Comparison of ENCODE assay signal across 17 cellular contexts in the genomic region with DNA sequence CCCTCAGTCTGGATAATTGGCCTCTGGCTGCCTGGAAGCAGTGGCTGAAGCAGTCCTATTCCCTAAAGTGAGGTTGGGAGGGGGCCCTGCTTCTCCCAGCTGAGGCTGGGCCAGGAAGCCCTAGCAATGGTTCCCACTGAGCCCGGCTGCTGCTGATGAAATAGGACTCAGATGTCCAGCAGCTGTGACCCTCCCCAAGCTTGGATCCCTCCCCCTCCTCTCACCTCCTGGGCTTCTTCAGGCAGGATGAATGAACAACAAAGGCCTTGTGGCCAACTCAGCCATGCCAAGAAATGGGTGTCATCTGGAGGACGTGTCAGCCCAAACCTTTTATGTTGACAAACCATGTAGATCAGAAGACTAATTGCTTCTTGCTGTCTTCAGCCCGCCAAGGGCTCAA.
"Had no signal": no experiment of that assay in that cellular context is flagged by ENCODE, and none has a peak within 500 bp of the region (broad histone marks: within the 10 kb centered on the region; RNA-seq: fewer than 3 reads in every experiment).

No MANE protein-coding gene starts in this region.

- H3K27ac Mint-ChIP-seq: activated CD8-positive, alpha-beta T cell treated with anti-CD3 and anti-CD28 coated beads for 36 hours; activated naive CD8-positive, alpha-beta T cell treated with anti-CD3 and anti-CD28 coated beads for 36 hours; activated T-cell treated with anti-CD3 and anti-CD28 coated beads, Interleukin-2, amount 50 U/mL, for 72 hours; stimulated activated naive CD8-positive, alpha-beta T cell treated with anti-CD3 and anti-CD28 coated beads, Interleukin-15, Interleukin-2, amounts not matched to agents 100 ng/mL and 50 ng/mL, for 24 hours; T-helper 2 cell treated with Interferon-gamma antibody and Interleukin-4, amounts not matched to agents 5 μg/mL and 100 μg/mL, for 36 hours had no signal

- H3K27me3 ChIP-seq: breast epithelium, gastroesophageal sphincter, upper lobe of left lung had no signal

- H3K4me1 ChIP-seq: prostate gland had no signal

- H3K9me3 Mint-ChIP-seq: activated CD8-positive, alpha-beta T cell treated with anti-CD3 and anti-CD28 coated beads for 36 hours; activated naive CD8-positive, alpha-beta T cell treated with anti-CD3 and anti-CD28 coated beads for 36 hours; activated T-cell treated with anti-CD3 and anti-CD28 coated beads, Interleukin-2, amount 50 U/mL, for 72 hours; T-helper 2 cell treated with Interferon-gamma antibody and Interleukin-4, amounts not matched to agents 5 μg/mL and 100 μg/mL, for 36 hours had no signal

- H3K36me3 Mint-ChIP-seq: activated naive CD8-positive, alpha-beta T cell treated with anti-CD3 and anti-CD28 coated beads for 36 hours; naive B cell had no signal

- DNase-seq: activated CD8-positive, alpha-beta memory T cell treated with anti-CD3 and anti-CD28 coated beads, Interleukin-2, amount 50 U/mL, for 4 hours; activated CD8-positive, alpha-beta T cell treated with anti-CD3 and anti-CD28 coated beads for 36 hours; activated gamma-delta T cell treated with Interleukin-2 at 50 U/mL for 16 hours; activated naive CD8-positive, alpha-beta T cell treated with anti-CD3 and anti-CD28 coated beads for 36 hours; activated T-cell treated with anti-CD3 and anti-CD28 coated beads, Interleukin-2, amount 50 U/mL, for 72 hours; lower lobe of right lung; midbrain; naive B cell; occipital lobe; upper lobe of left lung had no signal

- H3K4me3 ChIP-seq: breast epithelium, gastroesophageal sphincter, lower lobe of right lung, prostate gland, upper lobe of left lung had no signal

- H3K4me3 Mint-ChIP-seq: activated CD8-positive, alpha-beta T cell treated with anti-CD3 and anti-CD28 coated beads for 36 hours; activated naive CD8-positive, alpha-beta T cell treated with anti-CD3 and anti-CD28 coated beads for 36 hours; activated T-cell treated with anti-CD3 and anti-CD28 coated beads, Interleukin-2, amount 50 U/mL, for 72 hours; naive B cell; stimulated activated naive CD8-positive, alpha-beta T cell treated with anti-CD3 and anti-CD28 coated beads, Interleukin-15, Interleukin-2, amounts not matched to agents 100 ng/mL and 50 ng/mL, for 24 hours; T-helper 2 cell treated with Interferon-gamma antibody and Interleukin-4, amounts not matched to agents 5 μg/mL and 100 μg/mL, for 36 hours had no signal

- ATAC-seq: activated CD4-positive, CD25-positive, alpha-beta regulatory T cell treated with anti-CD3 and anti-CD28 coated beads, Interleukin-2, amount 50 U/mL, for 24 hours; activated CD8-positive, alpha-beta T cell treated with anti-CD3 and anti-CD28 coated beads for 36 hours; activated T-cell treated with anti-CD3 and anti-CD28 coated beads, Interleukin-2, amount 50 U/mL, for 72 hours; gastroesophageal sphincter; lower lobe of right lung; sciatic nerve had no signal

- H3K4me1 Mint-ChIP-seq: naive B cell had no signal

- H3K36me3 ChIP-seq: breast epithelium, gastroesophageal sphincter, lower lobe of right lung, prostate gland, upper lobe of left lung had no signal

- H3K27ac ChIP-seq: breast epithelium, gastroesophageal sphincter, lower lobe of right lung, prostate gland, upper lobe of left lung had no signal

- H3K27me3 Mint-ChIP-seq: activated naive CD8-positive, alpha-beta T cell treated with anti-CD3 and anti-CD28 coated beads for 36 hours had no signal
